Comparison of ENCODE assay signal across 10 cellular contexts in genomic region chr7:143385891-143386781, GRCh38. TPM values are rescaled to one million over a fixed set of nuclear protein-coding genes. Genes with fewer than 3 reads are reported as not detected.
A peak's percentile ranks its signal among the peaks of the same experiment; 100 is the strongest.
DNase-seq lines count a peak whose midpoint lies in the region; ATAC-seq and TF ChIP-seq lines count a peak whose summit lies in the region.
"Had no signal": no experiment of that assay in that cellular context is flagged by ENCODE, and none has a peak within 500 bp of the region (broad histone marks: within the 10 kb centered on the region; RNA-seq: fewer than 3 reads in every experiment).

No MANE protein-coding gene starts in this region.

- WGBS in tibial nerve, 2 donors, result 53 to 54% methylated on average over 19 of the region's 19 CpGs

- POLR2A ChIA-PET in activated CD4-positive, alpha-beta T cell treated with anti-CD3 and anti-CD28 coated beads, Interleukin-2, amount 10 ng/mL, durations not matched to agents 7 days and 5 days (lab: Charles Lee), result interaction anchor here (0.7 kb wide), 1 partner anchor 22 kb away, joined by 3 read pairs; no protein-coding TSS in a partner anchor
- POLR2A ChIA-PET in activated CD8-positive, alpha-beta T cell treated with anti-CD3 and anti-CD28 coated beads for 36 hours (lab: Charles Lee), result interaction anchor here (0.7 to 0.9 kb wide), 3 partner anchors 11 to 87 kb away, joined by 3 to 4 read pairs (median 3); no protein-coding TSS in a partner anchor

- H3K4me1 ChIP-seq in tibial nerve (peaks cover 0 to 92% (median 51%) of the 10 kb centered on the region in 4 donors), MM.1S (ENCODE audit: low read length) (no peaks in the 10 kb centered on the region)

- H3K79me2 ChIP-seq in MM.1S (ENCODE audit: low read length), result no peaks in the 10 kb centered on the region

- H3K4me3 Mint-ChIP-seq in activated CD4-positive, alpha-beta T cell treated with anti-CD3 and anti-CD28 coated beads, Interleukin-2, amount 10 ng/mL, durations not matched to agents 7 days and 5 days, result no peak overlapping the region
- no peak overlapping the region for H3K4me3 Mint-ChIP-seq in activated CD8-positive, alpha-beta T cell treated with anti-CD3 and anti-CD28 coated beads for 36 hours

- DNase-seq in activated CD4-positive, alpha-beta T cell treated with anti-CD3 and anti-CD28 coated beads, Interleukin-2, amount 10 ng/mL, durations not matched to agents 7 days and 5 days, result peak; percentile 70
- DNase-seq in activated CD4-positive, alpha-beta T cell treated with anti-CD3 and anti-CD28 coated beads for 48 hours, result no peak
- peak; percentile 40 for DNase-seq in activated CD8-positive, alpha-beta T cell treated with anti-CD3 and anti-CD28 coated beads for 36 hours
- peak; percentile 75 for DNase-seq in iris pigment epithelial cell (ENCODE audit: low read depth)
- no peak for DNase-seq in tibial nerve (ENCODE audit: low spot score in 2 of 2)
- no peak for DNase-seq in glomerular visceral epithelial cell (ENCODE audit: extremely low spot score)
- DNase-seq in MM.1S, result no peak
- DNase-seq in GM20000 (ENCODE audit: low spot score), result no peak

- ATAC-seq in activated CD8-positive, alpha-beta T cell treated with anti-CD3 and anti-CD28 coated beads for 36 hours, result peak; percentile 21
- ATAC-seq: Panc1 had no signal

- no peak for TF ChIP-seq CTCF in activated CD8-positive, alpha-beta T cell treated with anti-CD3 and anti-CD28 coated beads for 36 hours (IDR thresholded peaks at IDR 0.05)
- TF ChIP-seq CTCF in tibial nerve (IDR thresholded peaks at IDR 0.05), result no peak
- no peak for TF ChIP-seq CTCF in MM.1S (IDR thresholded peaks at IDR 0.05; ENCODE audit: low read length)
- TF ChIP-seq CTCF in GM20000 (IDR thresholded peaks at IDR 0.05; ENCODE audit: extremely low read depth, missing control alignments), result no peak

- H3F3A ChIP-seq in MM.1S (ENCODE audit: insufficient read depth, low read length), result no peaks in the 10 kb centered on the region

- H3K27ac Mint-ChIP-seq in activated CD4-positive, alpha-beta T cell treated with anti-CD3 and anti-CD28 coated beads, Interleukin-2, amount 10 ng/mL, durations not matched to agents 7 days and 5 days, result no peak overlapping the region
- H3K27ac Mint-ChIP-seq in activated CD8-positive, alpha-beta T cell treated with anti-CD3 and anti-CD28 coated beads for 36 hours, result no peak overlapping the region

- H3K4me2 ChIP-seq in MM.1S (ENCODE audit: low read depth, low read length), result no peak overlapping the region

- H3K27ac ChIP-seq in tibial nerve (peak overlapping the region in 3 of 4 donors; percentile 32 to 99 (median 45)), MM.1S (ENCODE audit: low read length) (no peak overlapping the region)
- H3K27ac ChIP-seq: epithelial cell of prostate had no signal

- H3K36me3 Mint-ChIP-seq in activated CD4-positive, alpha-beta T cell treated with anti-CD3 and anti-CD28 coated beads, Interleukin-2, amount 10 ng/mL, durations not matched to agents 7 days and 5 days (ENCODE audit: low read depth), result peaks cover 32% of the 10 kb centered on the region
- peaks cover 21% of the 10 kb centered on the region for H3K36me3 Mint-ChIP-seq in activated CD8-positive, alpha-beta T cell treated with anti-CD3 and anti-CD28 coated beads for 36 hours (ENCODE audit: low read depth)

- peaks cover 0 to 42% (median 12%) of the 10 kb centered on the region in 3 donors for H3K36me3 ChIP-seq in tibial nerve
- H3K36me3 ChIP-seq in MM.1S (replicated peaks; ENCODE audit: insufficient read depth, low read length), result no peaks in the 10 kb centered on the region

- H3K9me3 Mint-ChIP-seq in activated CD4-positive, alpha-beta T cell treated with anti-CD3 and anti-CD28 coated beads, Interleukin-2, amount 10 ng/mL, durations not matched to agents 7 days and 5 days, result no peaks in the 10 kb centered on the region
- H3K9me3 Mint-ChIP-seq in activated CD8-positive, alpha-beta T cell treated with anti-CD3 and anti-CD28 coated beads for 36 hours, result no peaks in the 10 kb centered on the region

- H4K20me1 ChIP-seq in MM.1S (ENCODE audit: insufficient read depth, low read length), result no peaks in the 10 kb centered on the region

- no peaks in the 10 kb centered on the region for H3K9me2 ChIP-seq in MM.1S (replicated peaks; ENCODE audit: insufficient read depth, low read length)

- no peaks in the 10 kb centered on the region for H3K27me3 ChIP-seq in tibial nerve
- no peaks in the 10 kb centered on the region for H3K27me3 ChIP-seq in MM.1S (replicated peaks; ENCODE audit: insufficient read depth, low read length)

- no peaks in the 10 kb centered on the region for H3K27me3 Mint-ChIP-seq in activated CD4-positive, alpha-beta T cell treated with anti-CD3 and anti-CD28 coated beads, Interleukin-2, amount 10 ng/mL, durations not matched to agents 7 days and 5 days
- H3K27me3 Mint-ChIP-seq in activated CD8-positive, alpha-beta T cell treated with anti-CD3 and anti-CD28 coated beads for 36 hours, result no peaks in the 10 kb centered on the region

- H3K4me3 ChIP-seq in tibial nerve, result peak overlapping the region in 1 of 4 donors; percentile 10
- no peak overlapping the region for H3K4me3 ChIP-seq in MM.1S (ENCODE audit: low read length)

- intact Hi-C loops in activated CD8-positive, alpha-beta T cell treated with anti-CD3 and anti-CD28 coated beads for 36 hours (cut with micrococcal nuclease), result no loop called here

- TF ChIP-seq EP300 in tibial nerve (IDR thresholded peaks at IDR 0.05), result no peak

- H3K4me1 Mint-ChIP-seq in activated CD4-positive, alpha-beta T cell treated with anti-CD3 and anti-CD28 coated beads, Interleukin-2, amount 10 ng/mL, durations not matched to agents 7 days and 5 days, result peaks cover 17% of the 10 kb centered on the region
- peaks cover 11% of the 10 kb centered on the region for H3K4me1 Mint-ChIP-seq in activated CD8-positive, alpha-beta T cell treated with anti-CD3 and anti-CD28 coated beads for 36 hours (ENCODE audit: low read depth)

- H2AFZ ChIP-seq in MM.1S (ENCODE audit: low read length), result no peak overlapping the region

- H3K9me3 ChIP-seq in tibial nerve (no peaks in the 10 kb centered on the region), MM.1S (replicated peaks; ENCODE audit: insufficient read depth, low read length) (no peaks in the 10 kb centered on the region)

- no peak for TF ChIP-seq POLR2A in tibial nerve (IDR thresholded peaks at IDR 0.05)

- H3K9ac ChIP-seq in MM.1S (ENCODE audit: low read length), result no peak overlapping the region

- CTCF ChIA-PET in activated CD4-positive, alpha-beta T cell treated with anti-CD3 and anti-CD28 coated beads, Interleukin-2, amount 10 ng/mL, durations not matched to agents 7 days and 5 days (lab: Charles Lee), result interaction anchor here (0.8 to 1.7 kb wide), 3 partner anchors 10 to 19 kb away, joined by 3 to 6 read pairs (median 5); no protein-coding TSS in a partner anchor
- CTCF ChIA-PET in activated CD8-positive, alpha-beta T cell treated with anti-CD3 and anti-CD28 coated beads for 36 hours (lab: Charles Lee), result interaction anchor here (0.8 to 2.1 kb wide), 4 partner anchors 14 to 146 kb away, joined by 3 to 10 read pairs (median 3); no protein-coding TSS in a partner anchor

RNA-seq across cellular contexts. Expression of gene ZYX, which starts 5.0 kb away (rescaled TPM):
- total RNA-seq in activated CD4-positive, alpha-beta T cell treated with anti-CD3 and anti-CD28 coated beads, Interleukin-2, amount 10 ng/mL, durations not matched to agents 7 days and 5 days, result 100 to 1,000 TPM; 189 TPM
- 100 to 1,000 TPM; 111 to 120 TPM for total RNA-seq in activated CD8-positive, alpha-beta T cell treated with anti-CD3 and anti-CD28 coated beads for 36 hours
- total RNA-seq in tibial nerve, result 10 to 100 TPM; 57.5 to 96.9 (median 72.7) TPM

RNA-seq across cellular contexts. Expression of gene EPHA1, which starts 22.5 kb away (rescaled TPM):
- 10 to 100 TPM; 10.0 to 11.4 TPM for total RNA-seq in activated CD4-positive, alpha-beta T cell treated with anti-CD3 and anti-CD28 coated beads, Interleukin-2, amount 10 ng/mL, durations not matched to agents 7 days and 5 days
- 1 to 10 TPM; 2.4 to 2.8 TPM for total RNA-seq in activated CD8-positive, alpha-beta T cell treated with anti-CD3 and anti-CD28 coated beads for 36 hours
- 1 to 10 TPM in 1 of 4 donors, under 1 TPM in 1, not detected in 2; 0.87 to 3.6 TPM for total RNA-seq in tibial nerve

RNA-seq across cellular contexts. Expression of gene FAM131B, which starts 23.6 kb away (rescaled TPM):
- under 1 TPM; 0.29 to 0.30 TPM for total RNA-seq in activated CD4-positive, alpha-beta T cell treated with anti-CD3 and anti-CD28 coated beads, Interleukin-2, amount 10 ng/mL, durations not matched to agents 7 days and 5 days
- total RNA-seq in activated CD8-positive, alpha-beta T cell treated with anti-CD3 and anti-CD28 coated beads for 36 hours, result 1 to 10 TPM; 2.7 to 2.9 TPM
- 1 to 10 TPM; 1.2 to 9.0 (median 1.5) TPM for total RNA-seq in tibial nerve

RNA-seq across cellular contexts. Expression of gene TAS2R60, which starts 57.1 kb away (rescaled TPM):
- total RNA-seq in activated CD4-positive, alpha-beta T cell treated with anti-CD3 and anti-CD28 coated beads, Interleukin-2, amount 10 ng/mL, durations not matched to agents 7 days and 5 days, result not detected
- total RNA-seq in activated CD8-positive, alpha-beta T cell treated with anti-CD3 and anti-CD28 coated beads for 36 hours, result not detected
- total RNA-seq in tibial nerve, result not detected

Comparison
In these comparisons a context has a peak if more than half of its experiments do, and no peak if none do; other contexts are left out.
1. DNase-seq: peak in activated CD4-positive, alpha-beta T cell treated with anti-CD3 and anti-CD28 coated beads, Interleukin-2, amount 10 ng/mL, durations not matched to agents 7 days and 5 days (single experiment), activated CD8-positive, alpha-beta T cell treated with anti-CD3 and anti-CD28 coated beads for 36 hours (single experiment) and iris pigment epithelial cell (single experiment); none in activated CD4-positive, alpha-beta T cell treated with anti-CD3 and anti-CD28 coated beads for 48 hours (single experiment), tibial nerve (0 of 2), glomerular visceral epithelial cell (single experiment), MM.1S (single experiment) and GM20000 (single experiment).